In the genomic region with DNA sequence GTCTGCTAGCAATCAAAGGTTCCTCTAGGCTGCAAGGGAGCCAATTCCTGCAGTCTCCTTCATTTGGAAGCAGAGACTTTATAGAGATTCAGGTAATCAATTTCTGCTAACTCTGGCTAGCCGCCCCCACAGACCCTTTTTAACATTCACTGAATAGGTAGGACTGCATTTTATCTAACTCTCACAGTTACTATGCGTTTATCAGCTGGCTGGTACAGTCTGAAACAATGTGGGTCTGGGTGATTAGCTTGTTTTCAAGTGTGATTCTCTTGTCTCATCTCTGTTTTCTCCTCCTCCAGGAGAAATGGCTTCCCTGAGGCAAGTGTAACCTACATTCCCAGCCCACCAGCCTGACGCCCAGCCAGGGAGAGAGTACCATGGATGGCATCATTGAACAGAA, we compare ENCODE assay signal across 9 cellular contexts.
"Had no signal": no experiment of that assay in that cellular context is flagged by ENCODE, and none has a peak within 500 bp of the region (broad histone marks: within the 10 kb centered on the region; RNA-seq: fewer than 3 reads in every experiment).

No MANE protein-coding gene starts in this region.

- H3K9ac ChIP-seq: GM23248 had no signal

- H3K27ac Mint-ChIP-seq: GM23338, HFFc6 had no signal

- H3K27ac ChIP-seq: GM23248 had no signal

- DNase-seq: GM23248, GOT3, H7, H9, HCEC 1CT, HFFc6 had no signal

- H3K4me3 ChIP-seq: GM23248, GM23338, HAP-1 had no signal

- H3K9me3 ChIP-seq: HAP-1 had no signal

- ATAC-seq: GM23338, HCT116 had no signal

- H3K36me3 ChIP-seq: HAP-1 had no signal

- H3K4me2 ChIP-seq: GM23338 had no signal

- H3K4me3 Mint-ChIP-seq: GM23338, H9, HFFc6 had no signal

- H3K4me1 ChIP-seq: HAP-1 had no signal
